In genomic region chr5:112419596-112420110, GRCh38 we compare ENCODE assay signal across 8 cellular contexts. TPM values are rescaled to one million over a fixed set of nuclear protein-coding genes. Genes with fewer than 3 reads are reported as not detected.
DNase-seq lines count a peak whose midpoint lies in the region; TF ChIP-seq lines count a peak whose summit lies in the region.

No MANE protein-coding gene starts in this region.

- H3K4me3 ChIP-seq in HFF-Myc (replicated peaks; ENCODE audit: low read depth, low read length) (peak overlapping the region; percentile 40), retinal pigment epithelial cell (ENCODE audit: low read length) (peak overlapping the region; percentile 83)

- peak; percentile 15 for DNase-seq in stimulated activated CD4-positive, alpha-beta T cell treated with anti-CD3 and anti-CD28 coated beads, Interleukin-15, amount 100 ng/mL, for 24 hours
- DNase-seq in stimulated activated CD4-positive, alpha-beta T cell treated with anti-CD3 and anti-CD28 coated beads, Interleukin-4, amount 100 ng/mL, for 24 hours = no peak
- DNase-seq in HFF-Myc (ENCODE audit: extremely low read depth, low read depth) (no peak), M059J (ENCODE audit: low read depth) (peak; percentile 21), amygdala (lab: John Stamatoyannopoulos, UW) (peak in 33 of 56 donors; percentile 8 to 69 (median 43)), hypothalamus (lab: John Stamatoyannopoulos, UW) (peak in 28 of 51 donors; percentile 1 to 73 (median 47)), retinal pigment epithelial cell (ENCODE audit: low read depth) (no peak), NOMO-1 treated with DMSO at 0.1 percent for 48 hours (lab: John Stamatoyannopoulos, UW; ENCODE audit: unreplicated experiment) (no peak)

- TF ChIP-seq CTCF in HFF-Myc (IDR thresholded peaks at IDR 0.05; ENCODE audit: low read depth, low read length, missing control alignments) = no peak
- TF ChIP-seq CTCF in retinal pigment epithelial cell (conservative IDR thresholded peaks at IDR 0.05; ENCODE audit: low read depth, low read length) = no peak

RNA-seq across cellular contexts. Expression of gene EPB41L4A, which starts 0.6 kb away (rescaled TPM):
- not detected in 2 replicates for total RNA-seq in M059J (2014; rRNA removed; shearing (Covaris generic))

Comparison
In these comparisons a context has a peak if more than half of its experiments do, and no peak if none do; other contexts are left out.
1. DNase-seq: peak in stimulated activated CD4-positive, alpha-beta T cell treated with anti-CD3 and anti-CD28 coated beads, Interleukin-15, amount 100 ng/mL, for 24 hours (single experiment), M059J (single experiment), amygdala (33 of 56) and hypothalamus (28 of 51); none in stimulated activated CD4-positive, alpha-beta T cell treated with anti-CD3 and anti-CD28 coated beads, Interleukin-4, amount 100 ng/mL, for 24 hours (single experiment), HFF-Myc (single experiment), retinal pigment epithelial cell (single experiment) and NOMO-1 treated with DMSO at 0.1 percent for 48 hours (single experiment).